9 cellular contexts compared by ENCODE assay signal in genomic region chr5:65394078-65394477, GRCh38.
A peak's percentile ranks its signal among the peaks of the same experiment; 100 is the strongest.
DNase-seq lines count a peak whose midpoint lies in the region; ATAC-seq and TF ChIP-seq lines count a peak whose summit lies in the region.
"Had no signal": no experiment of that assay in that cellular context is flagged by ENCODE, and none has a peak within 500 bp of the region (broad histone marks: within the 10 kb centered on the region; RNA-seq: fewer than 3 reads in every experiment).

No MANE protein-coding gene starts in this region.

- H3K27me3 Mint-ChIP-seq in T-helper 17 cell: no peaks in the 10 kb centered on the region
- H3K27me3 Mint-ChIP-seq in activated T-helper 17 cell treated with anti-CD3 and anti-CD28 coated beads, Interleukin-2, amount 50 U/mL, for 72 hours: no peaks in the 10 kb centered on the region

- no peaks in the 10 kb centered on the region for H3K27me3 ChIP-seq in adrenal gland
- no peaks in the 10 kb centered on the region for H3K27me3 ChIP-seq in sigmoid colon

- no peak for TF ChIP-seq EP300 in sigmoid colon (IDR thresholded peaks at IDR 0.05)

- H3K27ac ChIP-seq in adrenal gland (no peak overlapping the region), sigmoid colon (no peak overlapping the region)

- TF ChIP-seq CTCF in adrenal gland (IDR thresholded peaks at IDR 0.05): no peak
- TF ChIP-seq CTCF in sigmoid colon (IDR thresholded peaks at IDR 0.05): no peak

- DNase-seq in GM04504 (ENCODE audit: low read depth) (peak; percentile 97), adrenal gland (peak in 5 of 7 donors; percentile 11 to 66 (median 48)), left ventricle myocardium superior (peak; percentile 51), sigmoid colon (peak; percentile 68), T-helper 17 cell (no peak), NCI-H146 (lab: John Stamatoyannopoulos, UW) (no peak)
- DNase-seq: NCI-H2029 treated with DMSO at 0.1 percent for 48 hours had no signal

- intact Hi-C loops in adrenal gland (cut with DNase I) (no loop called here), left ventricle myocardium superior (cut with micrococcal nuclease) (no loop called here), sigmoid colon (cut with DNase I) (no loop called here)

- no peaks in the 10 kb centered on the region for H3K4me1 ChIP-seq in adrenal gland (replicated peaks in 1 of 2)
- peaks cover 0 to 10% (median 0%) of the 10 kb centered on the region in 4 donors for H3K4me1 ChIP-seq in sigmoid colon

- 60 to 71% (median 63%) methylated on average over 2 of the region's 2 CpGs for WGBS in adrenal gland, 4 donors
- 57 to 65% methylated on average over 2 of the region's 2 CpGs for WGBS in sigmoid colon, 2 donors

- no peaks in the 10 kb centered on the region for H3K9me3 ChIP-seq in adrenal gland (replicated peaks in 1 of 3)
- H3K9me3 ChIP-seq in sigmoid colon: no peaks in the 10 kb centered on the region
- H3K9me3 ChIP-seq in T-helper 17 cell (ENCODE audit: control insufficient read depth, low read length, poor library complexity, severe bottlenecking): no peaks in the 10 kb centered on the region

- no peak overlapping the region for H3K27ac Mint-ChIP-seq in T-helper 17 cell
- no peak overlapping the region for H3K27ac Mint-ChIP-seq in activated T-helper 17 cell treated with anti-CD3 and anti-CD28 coated beads, Interleukin-2, amount 50 U/mL, for 72 hours

- H3K4me3 ChIP-seq in adrenal gland (no peak overlapping the region), sigmoid colon (no peak overlapping the region)

- H3K4me1 Mint-ChIP-seq in T-helper 17 cell: no peaks in the 10 kb centered on the region
- no peaks in the 10 kb centered on the region for H3K4me1 Mint-ChIP-seq in activated T-helper 17 cell treated with anti-CD3 and anti-CD28 coated beads, Interleukin-2, amount 50 U/mL, for 72 hours

- H3K36me3 ChIP-seq in adrenal gland (replicated peaks in 1 of 2) (no peaks in the 10 kb centered on the region), sigmoid colon (no peaks in the 10 kb centered on the region)

- no peak overlapping the region for H3K4me3 Mint-ChIP-seq in T-helper 17 cell
- H3K4me3 Mint-ChIP-seq in activated T-helper 17 cell treated with anti-CD3 and anti-CD28 coated beads, Interleukin-2, amount 50 U/mL, for 72 hours: no peak overlapping the region

- TF ChIP-seq POLR2A in adrenal gland (IDR thresholded peaks at IDR 0.05) (no peak), sigmoid colon (IDR thresholded peaks at IDR 0.05) (no peak)

- no peaks in the 10 kb centered on the region for H3K9me3 Mint-ChIP-seq in activated T-helper 17 cell treated with anti-CD3 and anti-CD28 coated beads, Interleukin-2, amount 50 U/mL, for 72 hours

- H3K36me3 Mint-ChIP-seq in T-helper 17 cell (ENCODE audit: low read depth): no peaks in the 10 kb centered on the region
- H3K36me3 Mint-ChIP-seq in activated T-helper 17 cell treated with anti-CD3 and anti-CD28 coated beads, Interleukin-2, amount 50 U/mL, for 72 hours (ENCODE audit: low read depth): no peaks in the 10 kb centered on the region

- ATAC-seq in left ventricle myocardium superior: peak; percentile 86
- ATAC-seq in T-helper 17 cell: no peak
- no peak for ATAC-seq in activated T-helper 17 cell treated with anti-CD3 and anti-CD28 coated beads, Interleukin-2, amount 50 U/mL, for 72 hours (replicated peaks)
- no peak for ATAC-seq in HG02759 (IDR thresholded peaks at IDR 0.05; ENCODE audit: unreplicated experiment)

Comparison
In these comparisons a context has a peak if more than half of its experiments do, and no peak if none do; other contexts are left out.
1. DNase-seq: peak in GM04504 (single experiment), adrenal gland (5 of 7), left ventricle myocardium superior (single experiment) and sigmoid colon (single experiment); none in T-helper 17 cell (0 of 3) and NCI-H146 (single experiment).